Comparison of ENCODE assay signal across 20 cellular contexts in genomic region chr3:155281892-155282291, GRCh38. TPM values are rescaled to one million over a fixed set of nuclear protein-coding genes. Genes with fewer than 3 reads are reported as not detected.
DNase-seq lines count a peak whose midpoint lies in the region; FAIRE-seq and TF ChIP-seq lines count a peak whose summit lies in the region.
"Had no signal": no experiment of that assay in that cellular context is flagged by ENCODE, and none has a peak within 500 bp of the region (broad histone marks: within the 10 kb centered on the region; RNA-seq: fewer than 3 reads in every experiment).

No MANE protein-coding gene starts in this region.

- H3K9me3 ChIP-seq in BLaER1 treated with 17β-estradiol and CSF1 and Interleukin-3, amounts not matched to agents 10 nM and 100 nM (replicated peaks in 1 of 11), result peaks cover 0 to 37% (median 15%) of the 10 kb centered on the region in 11 experiments; a peak in 15 of 22 replicates
- peaks cover 15 to 16% of the 10 kb centered on the region in 2 experiments for H3K9me3 ChIP-seq in H1 (ENCODE audit: insufficient read depth in 2 of 2, low read depth in 1 of 2, low read length in 1 of 2)
- H3K9me3 ChIP-seq: Caco-2 had no signal

- no peak overlapping the region for H4K91ac ChIP-seq in H1 (replicated peaks; ENCODE audit: insufficient read length, low read length)

- no peak overlapping the region for H2BK12ac ChIP-seq in H1 (ENCODE audit: low read depth, low read length)

- H3K36me3 ChIP-seq in BLaER1 treated with 17β-estradiol and CSF1 and Interleukin-3, amounts not matched to agents 10 nM and 100 nM, result no peaks in the 10 kb centered on the region
- no peaks in the 10 kb centered on the region for H3K36me3 ChIP-seq in KMS-11 (ENCODE audit: insufficient read depth)
- no peaks in the 10 kb centered on the region; a peak in 2 of 8 replicates for H3K36me3 ChIP-seq in H1 (ENCODE audit: control insufficient read depth in 2 of 4, insufficient read depth in 4 of 4, low read length in 3 of 4)

- no peak overlapping the region for H4K5ac ChIP-seq in H1 (ENCODE audit: insufficient read length, low read depth, low read length)

- no peak overlapping the region for H3K4ac ChIP-seq in H1 (replicated peaks; ENCODE audit: insufficient read length, low read depth, low read length)

- H3K27me3 ChIP-seq in BLaER1 treated with 17β-estradiol and CSF1 and Interleukin-3, amounts not matched to agents 10 nM and 100 nM, result no peaks in the 10 kb centered on the region
- no peaks in the 10 kb centered on the region for H3K27me3 ChIP-seq in KMS-11 (ENCODE audit: insufficient read depth, low read depth)
- no peaks in the 10 kb centered on the region for H3K27me3 ChIP-seq in H1 (replicated peaks in 1 of 4; ENCODE audit: control insufficient read depth in 3 of 4, extremely low read depth in 1 of 4, insufficient read depth in 3 of 4, low read length in 3 of 4)

- TF ChIP-seq CTCF in KMS-11 (conservative IDR thresholded peaks at IDR 0.05; ENCODE audit: low read depth, low read length), result no peak
- no peak for TF ChIP-seq CTCF in H1 (IDR thresholded peaks at IDR 0.05; ENCODE audit: control extremely low read depth in 1 of 3, insufficient read depth in 1 of 3, low read depth in 1 of 3, low read length in 3 of 3)

- H3K27ac ChIP-seq in BLaER1 treated with 17β-estradiol and CSF1 and Interleukin-3, amounts not matched to agents 10 nM and 100 nM, result no peak overlapping the region
- no peak overlapping the region for H3K27ac ChIP-seq in KMS-11
- H3K27ac ChIP-seq in H1 (ENCODE audit: low read depth, low read length), result no peak overlapping the region

- peak overlapping the region in 6 of 11 experiments; percentile 35 to 61 (median 44); a peak in 8 of 22 replicates for H3K4me2 ChIP-seq in BLaER1 treated with 17β-estradiol and CSF1 and Interleukin-3, amounts not matched to agents 10 nM and 100 nM
- H3K4me2 ChIP-seq in KMS-11 (peak overlapping the region; percentile 40; the same call in 1 of the 2 replicates), H1 (ENCODE audit: insufficient read depth in 1 of 2, low read depth in 2 of 2, low read length in 2 of 2) (no peak overlapping the region)

- TF ChIP-seq RAD21 in H1 (IDR thresholded peaks at IDR 0.05 in 1 of 2, conservative IDR thresholded peaks at IDR 0.05 in 1 of 2; ENCODE audit: low read depth in 2 of 2, low read length in 2 of 2), result no peak

- WGBS in H1 (ENCODE audit: extremely low coverage in 1 of 2, insufficient coverage in 1 of 2, insufficient read length in 1 of 2, insufficient replicate concordance in 2 of 2, low coverage in 1 of 2, low lambda C conversion rate in 2 of 2, missing lambda C conversion rate in 1 of 2), 2 experiments, result 74 to 100% methylated on average over 1 to 2 of the region's 2 CpGs

- H2AFZ ChIP-seq in KMS-11 (ENCODE audit: low read depth) (no peak overlapping the region), H1 (ENCODE audit: low read length) (no peak overlapping the region)

- no peak overlapping the region for H3K9ac ChIP-seq in BLaER1 treated with 17β-estradiol and CSF1 and Interleukin-3, amounts not matched to agents 10 nM and 100 nM
- H3K9ac ChIP-seq in KMS-11 (no peak overlapping the region), H1 (replicated peaks in 1 of 4; ENCODE audit: extremely low read depth in 1 of 4, low read depth in 3 of 4, low read length in 3 of 4) (no peak overlapping the region)

- H3K56ac ChIP-seq in H1 (replicated peaks; ENCODE audit: insufficient read length, low read depth, low read length), result no peak overlapping the region

- peaks cover 0 to 18% (median 11%) of the 10 kb centered on the region in 10 experiments; a peak in 10 of 20 replicates for H3K4me1 ChIP-seq in BLaER1 treated with 17β-estradiol and CSF1 and Interleukin-3, amounts not matched to agents 10 nM and 100 nM
- H3K4me1 ChIP-seq in KMS-11 (ENCODE audit: low read depth, poor library complexity, severe bottlenecking), result peaks cover 18% of the 10 kb centered on the region
- peaks cover 0 to 7% (median 2%) of the 10 kb centered on the region in 4 experiments; a peak in 3 of 7 replicates for H3K4me1 ChIP-seq in H1 (replicated peaks in 1 of 4; ENCODE audit: control insufficient read depth in 3 of 4, insufficient read depth in 4 of 4, low read length in 3 of 4)
- H3K4me1 ChIP-seq: Caco-2 had no signal

- H2BK120ac ChIP-seq in H1 (replicated peaks; ENCODE audit: low read depth, low read length), result no peak overlapping the region

- no peak overlapping the region for H4K8ac ChIP-seq in H1 (ENCODE audit: extremely low read depth, insufficient read depth, low read length)

- no peak overlapping the region for H2AK5ac ChIP-seq in H1 (ENCODE audit: low read depth, low read length)

- TF ChIP-seq EP300 in H1 (IDR thresholded peaks at IDR 0.05; ENCODE audit: borderline replicate concordance in 1 of 2, low read depth in 2 of 2, low read length in 2 of 2), result no peak

- no peaks in the 10 kb centered on the region for H3K79me1 ChIP-seq in H1 (ENCODE audit: low read depth, low read length)

- H2BK20ac ChIP-seq in H1 (ENCODE audit: low read length), result no peak overlapping the region

- intact Hi-C loops in head of caudate nucleus (cut with DNase I), result no loop called here

- no peak overlapping the region for H2BK5ac ChIP-seq in H1 (ENCODE audit: low read depth, low read length)

- H2BK15ac ChIP-seq in H1 (ENCODE audit: low read length), result no peak overlapping the region

- H3K23ac ChIP-seq in H1 (ENCODE audit: insufficient read length), result no peak overlapping the region

- no peaks in the 10 kb centered on the region for H3K23me2 ChIP-seq in H1 (ENCODE audit: low read depth, low read length)

- DNase-seq in H1 (ENCODE audit: low read depth in 1 of 2, low spot score in 2 of 2) (no peak), myocyte (ENCODE audit: low read depth) (peak; percentile 3), head of caudate nucleus (no peak), HuH-7.5 (ENCODE audit: low spot score) (no peak), NCI-H2171 treated with DMSO at 0.1 percent for 48 hours (lab: John Stamatoyannopoulos, UW) (no peak), H4 (ENCODE audit: low spot score) (no peak)
- DNase-seq: ACHN; activated T-cell treated with anti-CD3 and anti-CD28 coated beads, Interleukin-2, amount 50 U/mL, for 24 hours; Caco-2; effector memory CD4-positive, alpha-beta T cell; foreskin melanocyte; NCI-H187; NCI-H526 had no signal

- TF ChIP-seq POLR2A in H1 (IDR thresholded peaks at IDR 0.05; ENCODE audit: control extremely low read depth in 1 of 2, low read depth in 2 of 2, low read length in 2 of 2), result no peak

- H3K4me3 ChIP-seq in BLaER1 treated with 17β-estradiol and CSF1 and Interleukin-3, amounts not matched to agents 10 nM and 100 nM, result no peak overlapping the region
- H3K4me3 ChIP-seq in KMS-11 (IDR thresholded peaks at IDR 0.05; ENCODE audit: insufficient read depth, low read depth, low read length) (no peak overlapping the region), H1 (ENCODE audit: extremely low read depth in 1 of 4, insufficient read depth in 2 of 4, low read depth in 3 of 4, low read length in 4 of 4) (no peak overlapping the region)
- H3K4me3 ChIP-seq: lung had no signal

- H3K18ac ChIP-seq in H1 (ENCODE audit: extremely low read depth, low read length), result no peak overlapping the region

- H3K79me2 ChIP-seq in KMS-11 (ENCODE audit: insufficient read depth, low read depth), result no peaks in the 10 kb centered on the region
- no peaks in the 10 kb centered on the region for H3K79me2 ChIP-seq in H1 (ENCODE audit: control insufficient read depth in 1 of 2, insufficient read depth in 2 of 2, low read length in 2 of 2)

- no peak overlapping the region for H3K14ac ChIP-seq in H1 (ENCODE audit: insufficient read length)

- CTCF ChIA-PET in H1 (lab: Charles Lee; ENCODE audit: partially characterized antibody), result no interaction called here

- FAIRE-seq in H1 (lab: Jason Lieb, UNC), result no peak
- FAIRE-seq: bronchial epithelial cell, GM12891 had no signal

- no peaks in the 10 kb centered on the region for H4K20me1 ChIP-seq in BLaER1 treated with 17β-estradiol and CSF1 and Interleukin-3, amounts not matched to agents 10 nM and 100 nM
- no peaks in the 10 kb centered on the region for H4K20me1 ChIP-seq in KMS-11 (ENCODE audit: insufficient read depth)
- no peaks in the 10 kb centered on the region for H4K20me1 ChIP-seq in H1 (replicated peaks in 1 of 2; ENCODE audit: control insufficient read depth in 1 of 2, insufficient read depth in 2 of 2, low read length in 2 of 2)

- POLR2A ChIA-PET in H1 (lab: Charles Lee; ENCODE audit: partially characterized antibody), result no interaction called here

TF ChIP-seq in H1, 55 proteins besides CTCF, POLR2A, EP300 and RAD21:
- TF ChIP-seq CTBP2 (IDR thresholded peaks at IDR 0.05; ENCODE audit: borderline replicate concordance, insufficient read depth, insufficient read length, low read length) (no peak), KDM5A (IDR thresholded peaks at IDR 0.05; ENCODE audit: low read length) (no peak), TEAD4 (IDR thresholded peaks at IDR 0.05; ENCODE audit: low read depth, low read length) (peak; percentile 90), JUN (IDR thresholded peaks at IDR 0.05; ENCODE audit: low read depth, low read length) (no peak)

RNA-seq across cellular contexts. Expression of gene STRIT1, which starts 11.6 kb away (rescaled TPM):
- 0.38 and 0.47 TPM in 2 replicates for total RNA-seq in H1 (2021; fragmentation: NEBNext Ultra II Directional; extraction: Animal tissue kit (Norgen Biotek cat#: 25700))
- polyA plus RNA-seq in H1 (2011; rRNA removed), result 0.15 TPM in 1 of 2 replicates, not detected in the other
- polyA plus RNA-seq in H1 (2011; cell fraction: cytosol; rRNA removed), result 0.13 TPM
- not detected for polyA plus RNA-seq in H1 (2011; cell fraction: nucleus; rRNA removed)
- 0.37 to 0.41 TPM in 2 of 4 replicates, not detected in the others for polyA plus RNA-seq in H1 (2012, experiment 1 of 2)
- not detected for polyA plus RNA-seq in H1 (2012, experiment 2 of 2)
- 0.63 TPM for polyA plus RNA-seq in H1 (2013, experiment 1 of 2)
- 0.87 TPM for polyA plus RNA-seq in H1 (2013, experiment 2 of 2)
- polyA minus RNA-seq in H1 (2011; rRNA and poly(A)+ RNA removed), result not detected in 2 replicates
- not detected for polyA minus RNA-seq in H1 (2011; cell fraction: cytosol; rRNA and poly(A)+ RNA removed)
- polyA minus RNA-seq in H1 (2011; cell fraction: nucleus; rRNA and poly(A)+ RNA removed), result not detected
- 0.48 TPM in 1 of 2 replicates, not detected in the other for total RNA-seq in myocyte
- polyA plus RNA-seq in myocyte (2012), result 0.15 TPM
- not detected in 2 replicates for total RNA-seq in H4 (2014; rRNA removed; shearing (Covaris generic))
- total RNA-seq: activated naive CD4-positive, alpha-beta T cell treated with anti-CD3 and anti-CD28 coated beads, Interleukin-2, amount 50 U/mL, for 72 hours; bronchial epithelial cell; Caco-2; G401; lung had no signal
- polyA plus RNA-seq: lung had no signal

Comparison
In these comparisons a context has a peak if more than half of its experiments do, and no peak if none do; other contexts are left out.
1. H3K4me2 ChIP-seq: peak in BLaER1 treated with 17β-estradiol and CSF1 and Interleukin-3, amounts not matched to agents 10 nM and 100 nM (6 of 11) and KMS-11 (single experiment); none in H1 (0 of 2).